Comparison of ENCODE assay signal across 7 cellular contexts in genomic region chr18:46174317-46175039, GRCh38.
DNase-seq lines count a peak whose midpoint lies in the region; ATAC-seq and TF ChIP-seq lines count a peak whose summit lies in the region.

No MANE protein-coding gene starts in this region.

- H4K8ac ChIP-seq in trophoblast cell (ENCODE audit: low read depth, low read length): peak overlapping the region; percentile 92

- H4K12ac ChIP-seq in trophoblast cell (ENCODE audit: low read depth, low read length): peak overlapping the region; percentile 82

- TF ChIP-seq CTCF in Panc1 (IDR thresholded peaks at IDR 0.05) (no peak), glutamatergic neuron (IDR thresholded peaks at IDR 0.05; ENCODE audit: partially characterized antibody, unreplicated experiment) (no peak)

- peak overlapping the region; percentile 86 for H3K18ac ChIP-seq in trophoblast cell (ENCODE audit: low read length)

- peak overlapping the region; percentile 84 for H2AFZ ChIP-seq in trophoblast cell (ENCODE audit: insufficient read depth, low read length, poor library complexity)

- POLR2A ChIA-PET in Panc1 (lab: Charles Lee): no interaction called here

- H3K79me1 ChIP-seq in trophoblast cell (ENCODE audit: low read length): peaks cover 7% of the 10 kb centered on the region

- H3K4me1 ChIP-seq in Panc1 (ENCODE audit: control insufficient read depth, insufficient read depth, low read length) (peaks cover 8% of the 10 kb centered on the region; the same call in 1 of the 2 replicates), trophoblast cell (ENCODE audit: control insufficient read depth in 1 of 2, insufficient read depth in 2 of 2, low read length in 2 of 2) (peaks cover 5 to 11% of the 10 kb centered on the region in 2 experiments)

- peak overlapping the region; percentile 81 for H4K91ac ChIP-seq in trophoblast cell (ENCODE audit: low read depth, low read length)

- H3K9me3 ChIP-seq in Panc1 (ENCODE audit: control insufficient read depth, insufficient read depth, low read depth, low read length): no peaks in the 10 kb centered on the region
- peaks cover 5% of the 10 kb centered on the region for H3K9me3 ChIP-seq in trophoblast cell (ENCODE audit: insufficient read depth, low read depth, low read length)

- peak overlapping the region; percentile 98 for H3K4me3 Mint-ChIP-seq in glutamatergic neuron (ENCODE audit: unreplicated experiment)

- peaks cover 3% of the 10 kb centered on the region for H3K4me1 Mint-ChIP-seq in glutamatergic neuron (ENCODE audit: low read depth, unreplicated experiment)

- H3K23ac ChIP-seq in trophoblast cell (ENCODE audit: low read length): no peak overlapping the region

- H2BK5ac ChIP-seq in trophoblast cell (ENCODE audit: low read depth, low read length, poor library complexity): peak overlapping the region; percentile 74

- H2BK120ac ChIP-seq in trophoblast cell (ENCODE audit: insufficient read depth, low read length, poor library complexity): peak overlapping the region; percentile 37

- H3K9me3 Mint-ChIP-seq in glutamatergic neuron (ENCODE audit: unreplicated experiment): peaks cover 11% of the 10 kb centered on the region

- H3K27ac ChIP-seq in Panc1 (ENCODE audit: low read length) (peak overlapping the region; percentile 66), trophoblast cell (ENCODE audit: low read depth, low read length) (peak overlapping the region; percentile 79)

- DNase-seq in Panc1 (ENCODE audit: low read depth, low spot score): no peak
- peak in 3 of 4 experiments; percentile 12 to 39 (median 24) for DNase-seq in activated naive CD4-positive, alpha-beta T cell (lab: John Stamatoyannopoulos, UW)
- DNase-seq in glutamatergic neuron: peak; percentile 64
- peak; percentile 31 to 53 for DNase-seq in trophoblast cell
- no peak for DNase-seq in amniotic stem cell (lab: John Stamatoyannopoulos, UW)

- peaks cover 7% of the 10 kb centered on the region for H3K27me3 Mint-ChIP-seq in glutamatergic neuron (ENCODE audit: unreplicated experiment)

- H3K9ac ChIP-seq in trophoblast cell (ENCODE audit: low read length): peak overlapping the region; percentile 95

- no peak overlapping the region for H2BK12ac ChIP-seq in trophoblast cell (ENCODE audit: low read length)

- H3K79me2 ChIP-seq in trophoblast cell (ENCODE audit: control insufficient read depth, insufficient read depth, low read length, poor library complexity): peaks cover 18% of the 10 kb centered on the region

- H3K4me2 ChIP-seq in trophoblast cell (ENCODE audit: low read length): peak overlapping the region; percentile 99

- intact Hi-C loops in Panc1 (cut with micrococcal nuclease; ENCODE audit: unreplicated experiment): loop anchor here (5.0 kb wide), 1 partner anchor 43 kb away; no protein-coding TSS in a partner anchor

- TSS peak; percentile 49 for BruUV-seq in Panc1 (replicated peaks; lab: Mats Ljungman, UMichigan)

- H3K4me3 ChIP-seq in Panc1 (ENCODE audit: low read depth in 2 of 2, low read length in 2 of 2) (peak overlapping the region; percentile 79 to 86), trophoblast cell (ENCODE audit: low read depth, low read length) (peak overlapping the region; percentile 98)

- H2AK5ac ChIP-seq in trophoblast cell (ENCODE audit: low read length): peak overlapping the region; percentile 18

- H3K14ac ChIP-seq in trophoblast cell (ENCODE audit: low read length): peak overlapping the region; percentile 84

- H3K36me3 Mint-ChIP-seq in glutamatergic neuron (ENCODE audit: unreplicated experiment): no peaks in the 10 kb centered on the region

- CTCF ChIA-PET in Panc1 (lab: Charles Lee): interaction anchor here (0.8 to 1.3 kb wide), 3 partner anchors 9 to 111 kb away, joined by 3 to 6 read pairs (median 5); no protein-coding TSS in a partner anchor

- in situ Hi-C loops in Panc1 (cut with HindIII; ENCODE audit: low pct_unique_long_range_greater_than_20kb, low sequenced_read_pairs): no loop called here

- H3K36me3 ChIP-seq in Panc1 (ENCODE audit: control insufficient read depth, insufficient read depth, low read length): no peaks in the 10 kb centered on the region
- H3K36me3 ChIP-seq in trophoblast cell (ENCODE audit: control insufficient read depth in 1 of 2, insufficient read depth in 2 of 2, low read length in 2 of 2): no peaks in the 10 kb centered on the region

- H3K27ac Mint-ChIP-seq in glutamatergic neuron (ENCODE audit: unreplicated experiment): peak overlapping the region; percentile 22

- peak; percentile 53 for TF ChIP-seq POLR2A in GM18505 (IDR thresholded peaks at IDR 0.05; ENCODE audit: borderline replicate concordance, extremely low read depth, insufficient read depth, insufficient read length)

- ATAC-seq in GM18505 (IDR thresholded peaks at IDR 0.05; ENCODE audit: unreplicated experiment) (peak; percentile 20), HG02943 (IDR thresholded peaks at IDR 0.05; ENCODE audit: low read depth, unreplicated experiment) (peak; percentile 19), Panc1 (peak; percentile 7; the same call in 1 of the 2 replicates)

- no peaks in the 10 kb centered on the region for H3K27me3 ChIP-seq in Panc1 (ENCODE audit: control insufficient read depth, insufficient read depth, low read length)
- H3K27me3 ChIP-seq in trophoblast cell (ENCODE audit: insufficient read depth, low read length): no peaks in the 10 kb centered on the region

- H3K4ac ChIP-seq in trophoblast cell (ENCODE audit: low read depth, low read length): peak overlapping the region; percentile 83

- no CpG with 5 or more reads among the region's 71 CpGs for WGBS in trophoblast cell (ENCODE audit: extremely low coverage, insufficient coverage, insufficient read length)

Comparison
In these comparisons a context has a peak if more than half of its experiments do, and no peak if none do; other contexts are left out.
1. DNase-seq: peak in activated naive CD4-positive, alpha-beta T cell (3 of 4), glutamatergic neuron (single experiment) and trophoblast cell (2 of 2); none in Panc1 (single experiment) and amniotic stem cell (single experiment).
2. Peak in every context shown above with its lines, with median percentiles within 50 percentile points of each other: ATAC-seq.